In genomic region chr12:53484686-53485567, GRCh38 we compare ENCODE assay signal across 14 cellular contexts. TPM values are rescaled to one million over a fixed set of nuclear protein-coding genes. Genes with fewer than 3 reads are reported as not detected.
DNase-seq lines count a peak whose midpoint lies in the region; ATAC-seq, FAIRE-seq and TF ChIP-seq lines count a peak whose summit lies in the region.
"Had no signal": no experiment of that assay in that cellular context is flagged by ENCODE, and none has a peak within 500 bp of the region (broad histone marks: within the 10 kb centered on the region; RNA-seq: fewer than 3 reads in every experiment).

No MANE protein-coding gene starts in this region.

- TF ChIP-seq POLR2A in GM12891 (IDR thresholded peaks at IDR 0.05; ENCODE audit: low read depth, low read length): peak; percentile 8; the same call in 1 of the 2 replicates

- H3K36me3 Mint-ChIP-seq in chondrocyte (ENCODE audit: low read depth) (peaks cover 14% of the 10 kb centered on the region), neural crest cell (ENCODE audit: low read depth) (peaks cover 23% of the 10 kb centered on the region)

- peaks cover 9% of the 10 kb centered on the region for H3K4me1 ChIP-seq in MM.1S (ENCODE audit: low read length)

- H3K9me3 ChIP-seq in MM.1S (replicated peaks; ENCODE audit: insufficient read depth, low read length): no peaks in the 10 kb centered on the region
- H3K9me3 ChIP-seq: testis had no signal

- no peak overlapping the region for H3K4me3 Mint-ChIP-seq in chondrocyte (ENCODE audit: unreplicated experiment)
- peak overlapping the region; percentile 61 for H3K4me3 Mint-ChIP-seq in neural crest cell

- H3K27ac ChIP-seq in MM.1S (ENCODE audit: low read length): peak overlapping the region; percentile 1; the same call in 1 of the 2 replicates
- H3K27ac ChIP-seq: testis had no signal

- H3K27me3 Mint-ChIP-seq in chondrocyte (ENCODE audit: low read depth): no peaks in the 10 kb centered on the region
- peaks cover 20% of the 10 kb centered on the region for H3K27me3 Mint-ChIP-seq in neural crest cell (ENCODE audit: low read depth)

- no peaks in the 10 kb centered on the region for H3K27me3 ChIP-seq in MM.1S (replicated peaks; ENCODE audit: insufficient read depth, low read length)
- H3K27me3 ChIP-seq: testis had no signal

- TF ChIP-seq CTCF in MM.1S (IDR thresholded peaks at IDR 0.05; ENCODE audit: low read length) (no peak), chondrocyte (IDR thresholded peaks at IDR 0.05) (no peak), neural crest cell (conservative IDR thresholded peaks at IDR 0.05) (no peak)

- no peak overlapping the region for H3K9ac ChIP-seq in MM.1S (ENCODE audit: low read length)

- no peak overlapping the region for H3K4me3 ChIP-seq in MM.1S (ENCODE audit: low read length)
- H3K4me3 ChIP-seq: testis had no signal

- no peak overlapping the region for H3K4me2 ChIP-seq in MM.1S (ENCODE audit: low read depth, low read length)

- no peak overlapping the region for H3K27ac Mint-ChIP-seq in chondrocyte (ENCODE audit: unreplicated experiment)
- H3K27ac Mint-ChIP-seq in neural crest cell (ENCODE audit: unreplicated experiment): no peak overlapping the region

- H3K4me1 Mint-ChIP-seq in chondrocyte (ENCODE audit: low read depth): peaks cover 21% of the 10 kb centered on the region
- peaks cover 18% of the 10 kb centered on the region for H3K4me1 Mint-ChIP-seq in neural crest cell

- ATAC-seq in GM18870 (IDR thresholded peaks at IDR 0.05; ENCODE audit: unreplicated experiment) (no peak), GM18861 (IDR thresholded peaks at IDR 0.05; ENCODE audit: unreplicated experiment) (no peak)

- H3K79me2 ChIP-seq in MM.1S (ENCODE audit: low read length): peaks cover 16% of the 10 kb centered on the region

- H4K20me1 ChIP-seq in MM.1S (ENCODE audit: insufficient read depth, low read length): peaks cover 7% of the 10 kb centered on the region; the same call in 1 of the 2 replicates

- H3K36me3 ChIP-seq in MM.1S (replicated peaks; ENCODE audit: insufficient read depth, low read length): peaks cover 12% of the 10 kb centered on the region; the same call in 1 of the 2 replicates

- no peaks in the 10 kb centered on the region for H3K9me3 Mint-ChIP-seq in chondrocyte (ENCODE audit: low read depth)
- H3K9me3 Mint-ChIP-seq in neural crest cell: no peaks in the 10 kb centered on the region

- H2AFZ ChIP-seq in MM.1S (ENCODE audit: low read length): no peak overlapping the region

- DNase-seq in GM12891 (ENCODE audit: insufficient read length, low spot score) (no peak), MM.1S (no peak), chondrocyte (ENCODE audit: low spot score) (peak; percentile 52), neural crest cell (ENCODE audit: low read depth, low spot score) (no peak), D341Med (ENCODE audit: low spot score) (no peak)
- DNase-seq: activated effector memory CD4-positive, alpha-beta T cell treated with anti-CD3 and anti-CD28 coated beads, Interleukin-2, amount 50 U/mL, for 16 hours; COR-L47; KG1; NCI-H1930; NCI-H748 treated with DMSO at 0.1 percent for 48 hours; testis had no signal

- no peak for FAIRE-seq in GM12891 (lab: Jason Lieb, UNC)

- H3F3A ChIP-seq in MM.1S (ENCODE audit: insufficient read depth, low read length): peaks cover 68% of the 10 kb centered on the region

- no peaks in the 10 kb centered on the region for H3K9me2 ChIP-seq in MM.1S (replicated peaks; ENCODE audit: insufficient read depth, low read length)

TF ChIP-seq in GM12891, 5 proteins besides CTCF, POLR2A, EP300 and RAD21:
- TF ChIP-seq POU2F2 (IDR thresholded peaks at IDR 0.05; ENCODE audit: low read depth, low read length) (0 out of 2 replicates have a peak, but pooled peaks have one; percentile 31), POLR2AphosphoS5 (IDR thresholded peaks at IDR 0.05; ENCODE audit: low read depth, low read length) (peak; percentile 55; the same call in 1 of the 2 replicates), SPI1 (IDR thresholded peaks at IDR 0.05; ENCODE audit: low read depth, low read length) (no peak)

RNA-seq across cellular contexts. Expression of gene MAP3K12, which starts 14.3 kb away (rescaled TPM):
- polyA plus RNA-seq in GM12891 (2012; ENCODE audit: low read depth, missing spikeins): 12.2 TPM
- total RNA-seq in chondrocyte: 25.5 to 30.6 TPM (median 26.9 TPM) in 3 replicates
- 32.9 and 33.0 TPM in 2 replicates for total RNA-seq in neural crest cell

RNA-seq across cellular contexts. Expression of gene TARBP2, which starts 16.2 kb away (rescaled TPM):
- 28.3 TPM for polyA plus RNA-seq in GM12891 (2012; ENCODE audit: low read depth, missing spikeins)
- total RNA-seq in chondrocyte (23.5 to 34.0 TPM (median 24.1 TPM) in 3 replicates), neural crest cell (66.6 and 73.1 TPM in 2 replicates)

RNA-seq across cellular contexts. Expression of gene NPFF, which starts 22.4 kb away (rescaled TPM):
- polyA plus RNA-seq in GM12891 (2012; ENCODE audit: low read depth, missing spikeins): 0.31 TPM
- total RNA-seq in chondrocyte: 0.92 TPM in 1 of 3 replicates, not detected in the others
- total RNA-seq in neural crest cell: 0.73 TPM in 1 of 2 replicates, not detected in the other
- total RNA-seq: fibroblast of lung had no signal
- polyA plus RNA-seq: fibroblast of lung had no signal

RNA-seq across cellular contexts. Expression of gene PCBP2, which starts 33.0 kb away (rescaled TPM):
- 546 TPM for polyA plus RNA-seq in GM12891 (2012; ENCODE audit: low read depth, missing spikeins)
- 601 to 638 TPM (median 611 TPM) in 3 replicates for total RNA-seq in chondrocyte
- total RNA-seq in neural crest cell: 1,351 and 1,375 TPM in 2 replicates

RNA-seq across cellular contexts. Expression of gene PRR13, which starts 43.4 kb away (rescaled TPM):
- polyA plus RNA-seq in GM12891 (2012; ENCODE audit: low read depth, missing spikeins): 315 TPM
- total RNA-seq in chondrocyte (96.2 to 110 TPM (median 102 TPM) in 3 replicates), neural crest cell (82.8 and 89.1 TPM in 2 replicates)
